7 cellular contexts compared by ENCODE assay signal in the genomic region with DNA sequence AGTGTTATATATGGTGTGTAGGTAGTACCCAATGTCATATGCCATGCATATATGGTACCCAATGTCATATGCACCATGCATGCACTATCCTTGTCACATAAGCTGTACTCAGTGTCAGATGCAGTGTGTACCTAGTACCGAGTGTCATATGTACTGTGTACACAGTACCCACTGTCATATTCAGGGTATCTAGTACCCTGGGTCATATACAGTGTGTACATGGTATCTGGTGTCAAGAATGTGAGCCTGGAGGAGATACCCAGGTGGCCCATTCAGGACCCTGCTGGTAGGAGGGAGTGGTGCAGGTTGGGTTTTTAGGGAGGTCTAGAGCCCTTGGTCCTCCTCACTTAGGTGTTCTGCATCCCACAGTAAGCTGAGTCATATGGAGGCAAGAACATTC. TPM values are rescaled to one million over a fixed set of nuclear protein-coding genes. Genes with fewer than 3 reads are reported as not detected.
DNase-seq lines count a peak whose midpoint lies in the region; ATAC-seq and TF ChIP-seq lines count a peak whose summit lies in the region.

No MANE protein-coding gene starts in this region.

- no peaks in the 10 kb centered on the region for H3K27me3 Mint-ChIP-seq in T-cell

- TF ChIP-seq POLR2A in body of pancreas (IDR thresholded peaks at IDR 0.05) = no peak

- ATAC-seq in HG03135 (IDR thresholded peaks at IDR 0.05; ENCODE audit: unreplicated experiment) (peak; percentile 29), T-cell (replicated peaks in 1 of 4) (peak in 1 of 4 experiments; percentile 21), body of pancreas (no peak), HG03139 (IDR thresholded peaks at IDR 0.05; ENCODE audit: unreplicated experiment) (no peak)

- no peaks in the 10 kb centered on the region for H3K36me3 Mint-ChIP-seq in T-cell

- POLR2A ChIA-PET in T-cell (lab: Charles Lee) = no interaction called here

- H3K4me1 ChIP-seq in body of pancreas = peaks cover 67% of the 10 kb centered on the region

- no peaks in the 10 kb centered on the region for H3K27me3 ChIP-seq in body of pancreas

- no peak overlapping the region for H3K4me3 ChIP-seq in body of pancreas

- H3K36me3 ChIP-seq in body of pancreas (replicated peaks in 1 of 2; ENCODE audit: insufficient read depth in 1 of 2, low read depth in 2 of 2) = no peaks in the 10 kb centered on the region

- H3K27ac Mint-ChIP-seq in T-cell = peak overlapping the region in 1 of 2 donors; percentile 21

- WGBS in body of pancreas, 2 donors = 35 to 43% methylated on average over 1 of the region's 1 CpG

- peak overlapping the region; percentile 80 to 89 (median 86) for H3K4me3 Mint-ChIP-seq in T-cell

- peaks cover 44 to 64% (median 64%) of the 10 kb centered on the region in 3 donors for H3K4me1 Mint-ChIP-seq in T-cell

- no peaks in the 10 kb centered on the region for H3K9me3 Mint-ChIP-seq in T-cell

- no peaks in the 10 kb centered on the region for H3K9me3 ChIP-seq in body of pancreas

- TF ChIP-seq CTCF in GM12872 (IDR thresholded peaks at IDR 0.05; ENCODE audit: insufficient read depth, low read depth, low read length) = peak; percentile 67
- peak in 6 of 7 experiments; percentile 21 to 37 (median 28) for TF ChIP-seq CTCF in body of pancreas (IDR thresholded peaks at IDR 0.05)

- intact Hi-C loops in body of pancreas (cut with DNase I) = no loop called here

- DNase-seq in T-cell (peak in 29 of 34 experiments; percentile 8 to 55 (median 35)), body of pancreas (peak in 1 of 4 donors; percentile 32), myocyte (ENCODE audit: low read depth) (peak; percentile 24), caudate nucleus (lab: John Stamatoyannopoulos, UW) (no peak)

- CTCF ChIA-PET in T-cell (lab: Charles Lee) = interaction anchor here in 1 of 2 donors (0.6 to 1.0 kb wide), 3 partner anchors 17 to 51 kb away, joined by 3 to 4 read pairs (median 3); no protein-coding TSS in a partner anchor

- peak overlapping the region in 1 of 4 donors; percentile 15 for H3K27ac ChIP-seq in body of pancreas
- H3K27ac ChIP-seq in caudate nucleus (ENCODE audit: low read depth, low read length) = no peak overlapping the region

RNA-seq across cellular contexts. Expression of a gene that starts 1.8 kb away (rescaled TPM):
- total RNA-seq in T-cell (10 to 100 TPM; 44.5 to 56.0 (median 50.9) TPM), body of pancreas (10 to 100 TPM; 37.6 to 43.8 TPM), myocyte (71.0 and 72.6 TPM in 2 replicates)
- polyA plus RNA-seq in myocyte (2012) = 37.8 TPM

Comparison
In these comparisons a context has a peak if more than half of its experiments do, and no peak if none do; other contexts are left out.
1. DNase-seq: peak in T-cell (29 of 34) and myocyte (single experiment); none in caudate nucleus (0 of 61).